Comparison of ENCODE assay signal across 16 cellular contexts in genomic region chr15:57665939-57666338, GRCh38.
"Had no signal": no experiment of that assay in that cellular context is flagged by ENCODE, and none has a peak within 500 bp of the region (broad histone marks: within the 10 kb centered on the region; RNA-seq: fewer than 3 reads in every experiment).

No MANE protein-coding gene starts in this region.

- H3K9me3 ChIP-seq: neutrophil, spleen, stomach had no signal

- H3K27ac ChIP-seq: foreskin keratinocyte, hepatocyte, neutrophil, spleen had no signal

- DNase-seq: foreskin keratinocyte; head of caudate nucleus; kidney; left cardiac atrium; left ventricle myocardium superior; mesendoderm; naive thymus-derived CD4-positive, alpha-beta T cell; spleen; stimulated activated CD4-positive, alpha-beta T cell treated with anti-CD3 and anti-CD28 coated beads, Interleukin-15, amount 100 ng/mL, for 24 hours; stimulated activated CD4-positive, alpha-beta T cell treated with anti-CD3 and anti-CD28 coated beads, Interleukin-2, amount 100 ng/mL, for 24 hours; stimulated activated naive CD4-positive, alpha-beta T cell; stomach had no signal

- H3K27me3 ChIP-seq: foreskin keratinocyte, hepatocyte, spleen, stomach had no signal

- ATAC-seq: foreskin keratinocyte; left cardiac atrium; naive thymus-derived CD4-positive, alpha-beta T cell; sciatic nerve had no signal

- H3K4me3 ChIP-seq: hepatocyte, lung, spleen, stomach had no signal

- H3K36me3 ChIP-seq: neutrophil, spleen, stomach had no signal
